In the genomic region with DNA sequence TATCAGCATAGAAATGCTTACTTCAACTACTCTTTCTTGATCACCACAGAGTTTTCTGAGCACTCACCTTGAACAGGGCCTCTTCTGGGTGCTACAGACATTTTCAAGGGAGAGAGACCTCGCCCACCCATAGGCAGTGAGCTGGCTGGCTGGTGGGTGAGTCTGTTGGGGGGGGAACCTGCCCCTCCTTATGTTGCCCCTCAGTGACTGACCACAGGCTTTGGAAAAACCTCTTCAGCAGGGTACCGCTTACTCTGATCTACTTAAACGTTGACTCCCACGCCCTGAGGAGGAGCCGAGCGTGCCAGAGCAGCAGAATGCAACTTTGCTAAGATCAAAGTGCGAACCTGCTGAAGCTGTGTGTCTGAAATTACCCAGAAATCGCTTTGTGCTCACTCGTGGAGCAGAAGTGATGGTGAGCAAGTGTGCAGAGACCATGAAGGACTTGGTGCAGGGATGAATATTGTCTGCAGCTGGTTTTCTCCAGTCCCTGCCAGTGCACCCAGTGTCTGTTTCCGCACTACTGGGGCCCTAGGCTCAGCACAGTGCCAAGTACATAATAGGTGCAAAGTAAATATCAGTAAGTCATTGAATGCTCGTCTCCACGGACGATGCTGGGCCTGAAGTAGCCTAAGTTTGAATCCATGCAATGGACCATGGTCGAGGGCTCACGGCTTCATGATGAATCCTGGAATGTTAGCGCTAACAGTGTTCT, we compare ENCODE assay signal across 1 cellular context.
TF ChIP-seq lines count a peak whose summit lies in the region.

No MANE protein-coding gene starts in this region.

TF ChIP-seq in HepG2, 621 proteins besides CTCF, POLR2A, EP300 and RAD21 (continued from another document and continues in another):
- peak; percentile 50; the same call in 1 of the 2 replicates for TF ChIP-seq TCF7 (IDR thresholded peaks at IDR 0.05; ENCODE audit: low read depth)
- peak; percentile 84; the same call in 1 of the 2 replicates for TF ChIP-seq HDAC2 (CRISPR knock-in tag; IDR thresholded peaks at IDR 0.05)
- TF ChIP-seq MAZ (IDR thresholded peaks at IDR 0.05; ENCODE audit: borderline replicate concordance, low read depth, low read length) = no peak
- no peak for TF ChIP-seq MAZ (CRISPR knock-in tag; IDR thresholded peaks at IDR 0.05; ENCODE audit: low read depth)
- TF ChIP-seq, protein P1, sequence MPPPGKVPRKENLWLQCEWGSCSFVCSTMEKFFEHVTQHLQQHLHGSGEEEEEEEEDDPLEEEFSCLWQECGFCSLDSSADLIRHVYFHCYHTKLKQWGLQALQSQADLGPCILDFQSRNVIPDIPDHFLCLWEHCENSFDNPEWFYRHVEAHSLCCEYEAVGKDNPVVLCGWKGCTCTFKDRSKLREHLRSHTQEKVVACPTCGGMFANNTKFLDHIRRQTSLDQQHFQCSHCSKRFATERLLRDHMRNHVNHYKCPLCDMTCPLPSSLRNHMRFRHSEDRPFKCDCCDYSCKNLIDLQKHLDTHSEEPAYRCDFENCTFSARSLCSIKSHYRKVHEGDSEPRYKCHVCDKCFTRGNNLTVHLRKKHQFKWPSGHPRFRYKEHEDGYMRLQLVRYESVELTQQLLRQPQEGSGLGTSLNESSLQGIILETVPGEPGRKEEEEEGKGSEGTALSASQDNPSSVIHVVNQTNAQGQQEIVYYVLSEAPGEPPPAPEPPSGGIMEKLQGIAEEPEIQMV (CRISPR knock-in tag; IDR thresholded peaks at IDR 0.05; ENCODE audit: low read depth) = 0 out of 2 replicates have a peak, but pooled peaks have one; percentile 76
- no peak for TF ChIP-seq ZNF644 (CRISPR knock-in tag; IDR thresholded peaks at IDR 0.05; ENCODE audit: low read depth)
- TF ChIP-seq, protein P2, sequence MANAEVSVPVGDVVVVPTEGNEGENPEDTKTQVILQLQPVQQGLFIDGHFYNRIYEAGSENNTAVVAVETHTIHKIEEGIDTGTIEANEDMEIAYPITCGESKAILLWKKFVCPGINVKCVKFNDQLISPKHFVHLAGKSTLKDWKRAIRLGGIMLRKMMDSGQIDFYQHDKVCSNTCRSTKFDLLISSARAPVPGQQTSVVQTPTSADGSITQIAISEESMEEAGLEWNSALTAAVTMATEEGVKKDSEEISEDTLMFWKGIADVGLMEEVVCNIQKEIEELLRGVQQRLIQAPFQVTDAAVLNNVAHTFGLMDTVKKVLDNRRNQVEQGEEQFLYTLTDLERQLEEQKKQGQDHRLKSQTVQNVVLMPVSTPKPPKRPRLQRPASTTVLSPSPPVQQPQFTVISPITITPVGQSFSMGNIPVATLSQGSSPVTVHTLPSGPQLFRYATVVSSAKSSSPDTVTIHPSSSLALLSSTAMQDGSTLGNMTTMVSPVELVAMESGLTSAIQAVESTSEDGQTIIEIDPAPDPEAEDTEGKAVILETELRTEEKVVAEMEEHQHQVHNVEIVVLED (CRISPR knock-in tag; IDR thresholded peaks at IDR 0.05; ENCODE audit: borderline replicate concordance) = no peak
- no peak for TF ChIP-seq FOXM1 (CRISPR knock-in tag; IDR thresholded peaks at IDR 0.05)
- TF ChIP-seq ZNF446 (CRISPR knock-in tag; IDR thresholded peaks at IDR 0.05) = no peak
- TF ChIP-seq JDP2 (CRISPR knock-in tag; IDR thresholded peaks at IDR 0.05; ENCODE audit: borderline replicate concordance) = no peak
- peak; percentile 68; the same call in 1 of the 2 replicates for TF ChIP-seq MTA1 (CRISPR knock-in tag; IDR thresholded peaks at IDR 0.05; ENCODE audit: borderline replicate concordance)
- no peak for TF ChIP-seq ZNF207 (IDR thresholded peaks at IDR 0.05; ENCODE audit: borderline replicate concordance)
- TF ChIP-seq ZNF775 (CRISPR knock-in tag; IDR thresholded peaks at IDR 0.05; ENCODE audit: borderline replicate concordance) = no peak
- TF ChIP-seq STAT5B (CRISPR knock-in tag; IDR thresholded peaks at IDR 0.05) = no peak
- TF ChIP-seq TEAD3 (CRISPR knock-in tag; optimal IDR thresholded peaks at IDR 0.05; ENCODE audit: borderline replicate concordance) = peak; percentile 41
- no peak for TF ChIP-seq TEAD2 (CRISPR knock-in tag; IDR thresholded peaks at IDR 0.05)
- TF ChIP-seq, protein P3, sequence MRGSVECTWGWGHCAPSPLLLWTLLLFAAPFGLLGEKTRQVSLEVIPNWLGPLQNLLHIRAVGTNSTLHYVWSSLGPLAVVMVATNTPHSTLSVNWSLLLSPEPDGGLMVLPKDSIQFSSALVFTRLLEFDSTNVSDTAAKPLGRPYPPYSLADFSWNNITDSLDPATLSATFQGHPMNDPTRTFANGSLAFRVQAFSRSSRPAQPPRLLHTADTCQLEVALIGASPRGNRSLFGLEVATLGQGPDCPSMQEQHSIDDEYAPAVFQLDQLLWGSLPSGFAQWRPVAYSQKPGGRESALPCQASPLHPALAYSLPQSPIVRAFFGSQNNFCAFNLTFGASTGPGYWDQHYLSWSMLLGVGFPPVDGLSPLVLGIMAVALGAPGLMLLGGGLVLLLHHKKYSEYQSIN (CRISPR knock-in tag; IDR thresholded peaks at IDR 0.05; ENCODE audit: borderline replicate concordance) = no peak
- TF ChIP-seq AHR (CRISPR knock-in tag; IDR thresholded peaks at IDR 0.05) = no peak
- 0 out of 2 replicates have a peak, but pooled peaks have one; percentile 9 for TF ChIP-seq SOX13 (IDR thresholded peaks at IDR 0.05)
- peak in 1 of 2 experiments; percentile 63; a peak in 2 of 4 replicates for TF ChIP-seq SOX13 (CRISPR knock-in tag; conservative IDR thresholded peaks at IDR 0.05 in 1 of 2, IDR thresholded peaks at IDR 0.05 in 1 of 2)
- peak; percentile 11; the same call in 1 of the 2 replicates for TF ChIP-seq MIER2 (CRISPR knock-in tag; IDR thresholded peaks at IDR 0.05)
- TF ChIP-seq ZMYM2 (CRISPR knock-in tag; IDR thresholded peaks at IDR 0.05) = peak; percentile 66; the same call in 1 of the 2 replicates
- TF ChIP-seq ZNF382 (CRISPR knock-in tag; IDR thresholded peaks at IDR 0.05; ENCODE audit: borderline replicate concordance) = no peak
- TF ChIP-seq SOX6 (IDR thresholded peaks at IDR 0.05) = no peak
- peak; percentile 56 for TF ChIP-seq SOX6 (CRISPR knock-in tag; IDR thresholded peaks at IDR 0.05)
- TF ChIP-seq KDM1A (CRISPR knock-in tag; IDR thresholded peaks at IDR 0.05) = peak; percentile 43; the same call in 1 of the 2 replicates
- no peak for TF ChIP-seq HDAC6 (IDR thresholded peaks at IDR 0.05; ENCODE audit: low read depth, low read length)
- TF ChIP-seq, protein P4, sequence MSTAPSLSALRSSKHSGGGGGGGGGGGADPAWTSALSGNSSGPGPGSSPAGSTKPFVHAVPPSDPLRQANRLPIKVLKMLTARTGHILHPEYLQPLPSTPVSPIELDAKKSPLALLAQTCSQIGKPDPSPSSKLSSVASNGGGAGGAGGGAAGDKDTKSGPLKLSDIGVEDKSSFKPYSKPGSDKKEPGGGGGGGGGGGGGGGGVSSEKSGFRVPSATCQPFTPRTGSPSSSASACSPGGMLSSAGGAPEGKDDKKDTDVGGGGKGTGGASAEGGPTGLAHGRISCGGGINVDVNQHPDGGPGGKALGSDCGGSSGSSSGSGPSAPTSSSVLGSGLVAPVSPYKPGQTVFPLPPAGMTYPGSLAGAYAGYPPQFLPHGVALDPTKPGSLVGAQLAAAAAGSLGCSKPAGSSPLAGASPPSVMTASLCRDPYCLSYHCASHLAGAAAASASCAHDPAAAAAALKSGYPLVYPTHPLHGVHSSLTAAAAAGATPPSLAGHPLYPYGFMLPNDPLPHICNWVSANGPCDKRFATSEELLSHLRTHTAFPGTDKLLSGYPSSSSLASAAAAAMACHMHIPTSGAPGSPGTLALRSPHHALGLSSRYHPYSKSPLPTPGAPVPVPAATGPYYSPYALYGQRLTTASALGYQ (CRISPR knock-in tag; IDR thresholded peaks at IDR 0.05) = no peak
- peak; percentile 38; the same call in 1 of the 2 replicates for TF ChIP-seq ZFY (CRISPR knock-in tag; IDR thresholded peaks at IDR 0.05)
- TF ChIP-seq, protein P5, sequence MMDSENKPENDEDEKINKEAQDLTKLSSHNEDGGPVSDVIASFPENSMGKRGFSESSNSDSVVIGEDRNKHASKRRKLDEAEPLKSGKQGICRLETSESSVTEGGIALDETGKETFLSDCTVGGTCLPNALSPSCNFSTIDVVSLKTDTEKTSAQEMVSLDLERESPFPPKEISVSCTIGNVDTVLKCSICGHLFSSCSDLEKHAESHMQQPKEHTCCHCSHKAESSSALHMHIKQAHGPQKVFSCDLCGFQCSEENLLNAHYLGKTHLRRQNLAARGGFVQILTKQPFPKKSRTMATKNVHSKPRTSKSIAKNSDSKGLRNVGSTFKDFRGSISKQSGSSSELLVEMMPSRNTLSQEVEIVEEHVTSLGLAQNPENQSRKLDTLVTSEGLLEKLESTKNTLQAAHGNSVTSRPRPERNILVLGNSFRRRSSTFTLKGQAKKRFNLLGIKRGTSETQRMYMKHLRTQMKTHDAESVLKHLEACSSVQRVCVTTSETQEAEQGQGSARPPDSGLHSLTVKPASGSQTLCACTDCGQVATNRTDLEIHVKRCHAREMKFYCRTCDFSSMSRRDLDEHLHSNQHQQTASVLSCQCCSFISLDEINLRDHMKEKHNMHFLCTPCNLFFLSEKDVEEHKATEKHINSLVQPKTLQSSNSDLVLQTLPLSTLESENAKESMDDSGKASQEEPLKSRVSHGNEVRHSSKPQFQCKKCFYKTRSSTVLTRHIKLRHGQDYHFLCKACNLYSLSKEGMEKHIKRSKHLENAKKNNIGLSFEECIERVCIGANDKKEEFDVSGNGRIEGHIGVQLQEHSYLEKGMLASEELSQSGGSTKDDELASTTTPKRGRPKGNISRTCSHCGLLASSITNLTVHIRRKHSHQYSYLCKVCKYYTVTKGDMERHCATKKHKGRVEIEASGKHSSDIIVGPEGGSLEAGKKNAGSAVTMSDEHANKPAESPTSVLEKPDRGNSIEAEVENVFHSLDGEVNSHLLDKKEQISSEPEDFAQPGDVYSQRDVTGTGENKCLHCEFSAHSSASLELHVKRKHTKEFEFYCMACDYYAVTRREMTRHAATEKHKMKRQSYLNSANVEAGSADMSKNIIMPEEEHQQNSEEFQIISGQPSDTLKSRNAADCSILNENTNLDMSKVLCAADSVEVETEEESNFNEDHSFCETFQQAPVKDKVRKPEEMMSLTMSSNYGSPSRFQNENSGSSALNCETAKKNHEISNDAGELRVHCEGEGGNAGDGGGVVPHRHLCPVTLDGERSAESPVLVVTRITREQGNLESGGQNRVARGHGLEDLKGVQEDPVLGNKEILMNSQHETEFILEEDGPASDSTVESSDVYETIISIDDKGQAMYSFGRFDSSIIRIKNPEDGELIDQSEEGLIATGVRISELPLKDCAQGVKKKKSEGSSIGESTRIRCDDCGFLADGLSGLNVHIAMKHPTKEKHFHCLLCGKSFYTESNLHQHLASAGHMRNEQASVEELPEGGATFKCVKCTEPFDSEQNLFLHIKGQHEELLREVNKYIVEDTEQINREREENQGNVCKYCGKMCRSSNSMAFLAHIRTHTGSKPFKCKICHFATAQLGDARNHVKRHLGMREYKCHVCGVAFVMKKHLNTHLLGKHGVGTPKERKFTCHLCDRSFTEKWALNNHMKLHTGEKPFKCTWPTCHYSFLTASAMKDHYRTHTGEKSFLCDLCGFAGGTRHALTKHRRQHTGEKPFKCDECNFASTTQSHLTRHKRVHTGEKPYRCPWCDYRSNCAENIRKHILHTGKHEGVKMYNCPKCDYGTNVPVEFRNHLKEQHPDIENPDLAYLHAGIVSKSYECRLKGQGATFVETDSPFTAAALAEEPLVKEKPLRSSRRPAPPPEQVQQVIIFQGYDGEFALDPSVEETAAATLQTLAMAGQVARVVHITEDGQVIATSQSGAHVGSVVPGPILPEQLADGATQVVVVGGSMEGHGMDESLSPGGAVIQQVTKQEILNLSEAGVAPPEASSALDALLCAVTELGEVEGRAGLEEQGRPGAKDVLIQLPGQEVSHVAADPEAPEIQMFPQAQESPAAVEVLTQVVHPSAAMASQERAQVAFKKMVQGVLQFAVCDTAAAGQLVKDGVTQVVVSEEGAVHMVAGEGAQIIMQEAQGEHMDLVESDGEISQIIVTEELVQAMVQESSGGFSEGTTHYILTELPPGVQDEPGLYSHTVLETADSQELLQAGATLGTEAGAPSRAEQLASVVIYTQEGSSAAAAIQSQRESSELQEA (CRISPR knock-in tag; IDR thresholded peaks at IDR 0.05; ENCODE audit: not compliant biosample characterization) = no peak
- no peak; the same call in 1 of the 2 replicates for TF ChIP-seq ZNF556 (CRISPR knock-in tag; IDR thresholded peaks at IDR 0.05; ENCODE audit: borderline replicate concordance)
- TF ChIP-seq ZBTB38 (CRISPR knock-in tag; IDR thresholded peaks at IDR 0.05) = no peak; the same call in 1 of the 2 replicates
- TF ChIP-seq PLRG1 (conservative IDR thresholded peaks at IDR 0.05) = no peak
- TF ChIP-seq, protein P6, sequence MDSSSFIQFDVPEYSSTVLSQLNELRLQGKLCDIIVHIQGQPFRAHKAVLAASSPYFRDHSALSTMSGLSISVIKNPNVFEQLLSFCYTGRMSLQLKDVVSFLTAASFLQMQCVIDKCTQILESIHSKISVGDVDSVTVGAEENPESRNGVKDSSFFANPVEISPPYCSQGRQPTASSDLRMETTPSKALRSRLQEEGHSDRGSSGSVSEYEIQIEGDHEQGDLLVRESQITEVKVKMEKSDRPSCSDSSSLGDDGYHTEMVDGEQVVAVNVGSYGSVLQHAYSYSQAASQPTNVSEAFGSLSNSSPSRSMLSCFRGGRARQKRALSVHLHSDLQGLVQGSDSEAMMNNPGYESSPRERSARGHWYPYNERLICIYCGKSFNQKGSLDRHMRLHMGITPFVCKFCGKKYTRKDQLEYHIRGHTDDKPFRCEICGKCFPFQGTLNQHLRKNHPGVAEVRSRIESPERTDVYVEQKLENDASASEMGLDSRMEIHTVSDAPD (CRISPR knock-in tag; IDR thresholded peaks at IDR 0.05) = peak; percentile 64; the same call in 1 of the 2 replicates
- TF ChIP-seq CEBPG (CRISPR knock-in tag; IDR thresholded peaks at IDR 0.05) = peak; percentile 51; the same call in 1 of the 2 replicates
- peak; percentile 21; the same call in 1 of the 2 replicates for TF ChIP-seq TSC22D2 (CRISPR knock-in tag; IDR thresholded peaks at IDR 0.05; ENCODE audit: borderline replicate concordance)
- no peak for TF ChIP-seq TP53 (CRISPR knock-in tag; conservative IDR thresholded peaks at IDR 0.05)
- TF ChIP-seq, protein P7, sequence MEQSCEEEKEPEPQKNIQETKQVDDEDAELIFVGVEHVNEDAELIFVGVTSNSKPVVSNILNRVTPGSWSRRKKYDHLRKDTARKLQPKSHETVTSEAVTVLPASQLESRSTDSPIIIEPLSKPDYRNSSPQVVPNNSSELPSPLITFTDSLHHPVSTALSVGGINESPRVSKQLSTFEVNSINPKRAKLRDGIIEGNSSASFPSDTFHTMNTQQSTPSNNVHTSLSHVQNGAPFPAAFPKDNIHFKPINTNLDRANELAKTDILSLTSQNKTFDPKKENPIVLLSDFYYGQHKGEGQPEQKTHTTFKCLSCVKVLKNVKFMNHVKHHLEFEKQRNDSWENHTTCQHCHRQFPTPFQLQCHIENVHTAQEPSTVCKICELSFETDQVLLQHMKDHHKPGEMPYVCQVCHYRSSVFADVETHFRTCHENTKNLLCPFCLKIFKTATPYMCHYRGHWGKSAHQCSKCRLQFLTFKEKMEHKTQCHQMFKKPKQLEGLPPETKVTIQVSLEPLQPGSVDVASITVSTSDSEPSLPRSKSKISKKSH (CRISPR knock-in tag; IDR thresholded peaks at IDR 0.05; ENCODE audit: borderline replicate concordance) = no peak
- TF ChIP-seq FOXA1 (IDR thresholded peaks at IDR 0.05) = no peak
- TF ChIP-seq FOXA1 (CRISPR knock-in tag; IDR thresholded peaks at IDR 0.05) = peak; percentile 48
- TF ChIP-seq, protein P8, sequence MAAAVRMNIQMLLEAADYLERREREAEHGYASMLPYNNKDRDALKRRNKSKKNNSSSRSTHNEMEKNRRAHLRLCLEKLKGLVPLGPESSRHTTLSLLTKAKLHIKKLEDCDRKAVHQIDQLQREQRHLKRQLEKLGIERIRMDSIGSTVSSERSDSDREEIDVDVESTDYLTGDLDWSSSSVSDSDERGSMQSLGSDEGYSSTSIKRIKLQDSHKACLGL (CRISPR knock-in tag; IDR thresholded peaks at IDR 0.05) = no peak
